Comparison of ENCODE assay signal across 1 cellular context in the genomic region with DNA sequence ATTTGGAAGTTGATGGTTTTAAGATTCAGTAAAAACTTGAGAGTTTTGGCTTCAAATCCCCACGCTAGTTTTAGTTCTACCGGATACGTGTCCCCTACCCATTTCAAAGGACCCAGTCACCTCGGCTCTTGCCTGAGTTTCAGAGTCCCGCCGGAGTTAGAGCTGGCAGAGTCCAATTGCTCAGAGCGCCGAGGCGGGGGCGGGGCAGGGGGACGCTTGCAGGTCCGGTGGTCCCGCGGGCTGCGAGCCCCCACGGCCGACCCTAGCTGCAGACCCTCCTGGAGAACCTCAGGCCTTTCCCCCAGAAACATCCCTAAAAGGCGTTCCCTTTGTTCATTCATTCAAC.
TF ChIP-seq lines count a peak whose summit lies in the region.

No MANE protein-coding gene starts in this region.

TF ChIP-seq in HepG2, 621 proteins besides CTCF, POLR2A, EP300 and RAD21 (continued from another document and continues in another):
- TF ChIP-seq GRHL1 (CRISPR knock-in tag; conservative IDR thresholded peaks at IDR 0.05) (no peak), REL (CRISPR knock-in tag; conservative IDR thresholded peaks at IDR 0.05) (no peak), SOX6 (IDR thresholded peaks at IDR 0.05) (no peak), SOX6 (CRISPR knock-in tag; IDR thresholded peaks at IDR 0.05) (no peak), ARID3A (IDR thresholded peaks at IDR 0.05; ENCODE audit: low read depth, low read length) (no peak), ZNF589 (CRISPR knock-in tag; conservative IDR thresholded peaks at IDR 0.05) (no peak), ZBTB20 (CRISPR knock-in tag; IDR thresholded peaks at IDR 0.05; ENCODE audit: borderline replicate concordance, low read depth) (no peak), NR0B2 (CRISPR knock-in tag; IDR thresholded peaks at IDR 0.05) (no peak), ZNF564 (CRISPR knock-in tag; IDR thresholded peaks at IDR 0.05) (no peak), MYC (CRISPR knock-in tag; IDR thresholded peaks at IDR 0.05; ENCODE audit: borderline replicate concordance) (no peak), TP53 (CRISPR knock-in tag; conservative IDR thresholded peaks at IDR 0.05) (no peak), ZNF616 (CRISPR knock-in tag; IDR thresholded peaks at IDR 0.05; ENCODE audit: low read depth) (no peak), SRSF4 (IDR thresholded peaks at IDR 0.05; ENCODE audit: low read depth, low read length, poor library complexity, severe bottlenecking) (no peak), CENPBD1 (CRISPR knock-in tag; IDR thresholded peaks at IDR 0.05; ENCODE audit: borderline replicate concordance, low read depth) (no peak), RFXAP (CRISPR knock-in tag; IDR thresholded peaks at IDR 0.05; ENCODE audit: borderline replicate concordance) (0 out of 2 replicates have a peak, but pooled peaks have one; percentile 34), PAF1 (CRISPR knock-in tag; IDR thresholded peaks at IDR 0.05) (no peak), MEIS1 (CRISPR knock-in tag; IDR thresholded peaks at IDR 0.05; ENCODE audit: borderline replicate concordance) (no peak), ZNF256 (CRISPR knock-in tag; conservative IDR thresholded peaks at IDR 0.05) (no peak), CSRNP2 (CRISPR knock-in tag; conservative IDR thresholded peaks at IDR 0.05; ENCODE audit: low read depth) (no peak), ISL2 (CRISPR knock-in tag; IDR thresholded peaks at IDR 0.05) (no peak), NFKB2 (CRISPR knock-in tag; IDR thresholded peaks at IDR 0.05; ENCODE audit: borderline replicate concordance) (no peak), ZNF329 (CRISPR knock-in tag; IDR thresholded peaks at IDR 0.05; ENCODE audit: low read depth) (no peak), HDAC1 (CRISPR knock-in tag; IDR thresholded peaks at IDR 0.05) (peak; percentile 4; the same call in 1 of the 2 replicates), GATAD2A (CRISPR knock-in tag; IDR thresholded peaks at IDR 0.05) (0 out of 2 replicates have a peak, but pooled peaks have one; percentile 12), GABPA (IDR thresholded peaks at IDR 0.05; ENCODE audit: low read depth, low read length) (peak; percentile 22; the same call in 1 of the 2 replicates), GABPA (CRISPR knock-in tag; IDR thresholded peaks at IDR 0.05; ENCODE audit: low read depth) (no peak), ZFP1 (CRISPR knock-in tag; IDR thresholded peaks at IDR 0.05) (no peak), ZFP36L1 (CRISPR knock-in tag; IDR thresholded peaks at IDR 0.05) (no peak), ZBTB7B (CRISPR knock-in tag; IDR thresholded peaks at IDR 0.05) (peak; percentile 96), TFE3 (CRISPR knock-in tag; IDR thresholded peaks at IDR 0.05) (0 out of 2 replicates have a peak, but pooled peaks have one; percentile 11), ARHGAP35 (CRISPR knock-in tag; IDR thresholded peaks at IDR 0.05; ENCODE audit: borderline replicate concordance) (no peak; the same call in 1 of the 2 replicates), FOXA1 (IDR thresholded peaks at IDR 0.05) (no peak), FOXA1 (CRISPR knock-in tag; IDR thresholded peaks at IDR 0.05) (no peak)
- TF ChIP-seq, protein P1, sequence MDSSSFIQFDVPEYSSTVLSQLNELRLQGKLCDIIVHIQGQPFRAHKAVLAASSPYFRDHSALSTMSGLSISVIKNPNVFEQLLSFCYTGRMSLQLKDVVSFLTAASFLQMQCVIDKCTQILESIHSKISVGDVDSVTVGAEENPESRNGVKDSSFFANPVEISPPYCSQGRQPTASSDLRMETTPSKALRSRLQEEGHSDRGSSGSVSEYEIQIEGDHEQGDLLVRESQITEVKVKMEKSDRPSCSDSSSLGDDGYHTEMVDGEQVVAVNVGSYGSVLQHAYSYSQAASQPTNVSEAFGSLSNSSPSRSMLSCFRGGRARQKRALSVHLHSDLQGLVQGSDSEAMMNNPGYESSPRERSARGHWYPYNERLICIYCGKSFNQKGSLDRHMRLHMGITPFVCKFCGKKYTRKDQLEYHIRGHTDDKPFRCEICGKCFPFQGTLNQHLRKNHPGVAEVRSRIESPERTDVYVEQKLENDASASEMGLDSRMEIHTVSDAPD (CRISPR knock-in tag; IDR thresholded peaks at IDR 0.05): no peak
- TF ChIP-seq, protein P2, sequence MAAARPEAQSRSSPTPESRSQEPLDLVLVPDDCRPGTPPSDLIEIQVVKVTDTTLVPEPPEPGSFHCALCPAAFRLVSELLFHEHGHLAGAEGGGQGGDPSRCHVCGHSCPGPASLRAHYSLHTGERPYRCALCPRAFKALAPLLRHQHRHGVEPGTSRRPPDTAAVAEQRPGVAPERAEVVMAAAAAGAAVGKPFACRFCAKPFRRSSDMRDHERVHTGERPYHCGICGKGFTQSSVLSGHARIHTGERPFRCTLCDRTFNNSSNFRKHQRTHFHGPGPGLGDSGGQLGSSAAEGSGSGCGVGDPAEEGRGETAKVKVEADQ (CRISPR knock-in tag; IDR thresholded peaks at IDR 0.05; ENCODE audit: borderline replicate concordance): no peak
- TF ChIP-seq, protein P3, sequence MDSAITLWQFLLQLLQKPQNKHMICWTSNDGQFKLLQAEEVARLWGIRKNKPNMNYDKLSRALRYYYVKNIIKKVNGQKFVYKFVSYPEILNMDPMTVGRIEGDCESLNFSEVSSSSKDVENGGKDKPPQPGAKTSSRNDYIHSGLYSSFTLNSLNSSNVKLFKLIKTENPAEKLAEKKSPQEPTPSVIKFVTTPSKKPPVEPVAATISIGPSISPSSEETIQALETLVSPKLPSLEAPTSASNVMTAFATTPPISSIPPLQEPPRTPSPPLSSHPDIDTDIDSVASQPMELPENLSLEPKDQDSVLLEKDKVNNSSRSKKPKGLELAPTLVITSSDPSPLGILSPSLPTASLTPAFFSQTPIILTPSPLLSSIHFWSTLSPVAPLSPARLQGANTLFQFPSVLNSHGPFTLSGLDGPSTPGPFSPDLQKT (CRISPR knock-in tag; IDR thresholded peaks at IDR 0.05; ENCODE audit: borderline replicate concordance): no peak
- TF ChIP-seq, protein P4, sequence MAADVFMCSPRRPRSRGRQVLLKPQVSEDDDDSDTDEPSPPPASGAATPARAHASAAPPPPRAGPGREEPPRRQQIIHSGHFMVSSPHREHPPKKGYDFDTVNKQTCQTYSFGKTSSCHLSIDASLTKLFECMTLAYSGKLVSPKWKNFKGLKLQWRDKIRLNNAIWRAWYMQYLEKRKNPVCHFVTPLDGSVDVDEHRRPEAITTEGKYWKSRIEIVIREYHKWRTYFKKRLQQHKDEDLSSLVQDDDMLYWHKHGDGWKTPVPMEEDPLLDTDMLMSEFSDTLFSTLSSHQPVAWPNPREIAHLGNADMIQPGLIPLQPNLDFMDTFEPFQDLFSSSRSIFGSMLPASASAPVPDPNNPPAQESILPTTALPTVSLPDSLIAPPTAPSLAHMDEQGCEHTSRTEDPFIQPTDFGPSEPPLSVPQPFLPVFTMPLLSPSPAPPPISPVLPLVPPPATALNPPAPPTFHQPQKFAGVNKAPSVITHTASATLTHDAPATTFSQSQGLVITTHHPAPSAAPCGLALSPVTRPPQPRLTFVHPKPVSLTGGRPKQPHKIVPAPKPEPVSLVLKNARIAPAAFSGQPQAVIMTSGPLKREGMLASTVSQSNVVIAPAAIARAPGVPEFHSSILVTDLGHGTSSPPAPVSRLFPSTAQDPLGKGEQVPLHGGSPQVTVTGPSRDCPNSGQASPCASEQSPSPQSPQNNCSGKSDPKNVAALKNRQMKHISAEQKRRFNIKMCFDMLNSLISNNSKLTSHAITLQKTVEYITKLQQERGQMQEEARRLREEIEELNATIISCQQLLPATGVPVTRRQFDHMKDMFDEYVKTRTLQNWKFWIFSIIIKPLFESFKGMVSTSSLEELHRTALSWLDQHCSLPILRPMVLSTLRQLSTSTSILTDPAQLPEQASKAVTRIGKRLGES (CRISPR knock-in tag; IDR thresholded peaks at IDR 0.05; ENCODE audit: borderline replicate concordance): no peak
- TF ChIP-seq, protein P5, sequence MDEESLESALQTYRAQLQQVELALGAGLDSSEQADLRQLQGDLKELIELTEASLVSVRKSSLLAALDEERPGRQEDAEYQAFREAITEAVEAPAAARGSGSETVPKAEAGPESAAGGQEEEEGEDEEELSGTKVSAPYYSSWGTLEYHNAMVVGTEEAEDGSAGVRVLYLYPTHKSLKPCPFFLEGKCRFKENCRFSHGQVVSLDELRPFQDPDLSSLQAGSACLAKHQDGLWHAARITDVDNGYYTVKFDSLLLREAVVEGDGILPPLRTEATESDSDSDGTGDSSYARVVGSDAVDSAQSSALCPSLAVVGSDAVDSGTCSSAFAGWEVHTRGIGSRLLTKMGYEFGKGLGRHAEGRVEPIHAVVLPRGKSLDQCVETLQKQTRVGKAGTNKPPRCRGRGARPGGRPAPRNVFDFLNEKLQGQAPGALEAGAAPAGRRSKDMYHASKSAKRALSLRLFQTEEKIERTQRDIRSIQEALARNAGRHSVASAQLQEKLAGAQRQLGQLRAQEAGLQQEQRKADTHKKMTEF (CRISPR knock-in tag; IDR thresholded peaks at IDR 0.05): peak; percentile 36; the same call in 1 of the 2 replicates
- TF ChIP-seq, protein P6, sequence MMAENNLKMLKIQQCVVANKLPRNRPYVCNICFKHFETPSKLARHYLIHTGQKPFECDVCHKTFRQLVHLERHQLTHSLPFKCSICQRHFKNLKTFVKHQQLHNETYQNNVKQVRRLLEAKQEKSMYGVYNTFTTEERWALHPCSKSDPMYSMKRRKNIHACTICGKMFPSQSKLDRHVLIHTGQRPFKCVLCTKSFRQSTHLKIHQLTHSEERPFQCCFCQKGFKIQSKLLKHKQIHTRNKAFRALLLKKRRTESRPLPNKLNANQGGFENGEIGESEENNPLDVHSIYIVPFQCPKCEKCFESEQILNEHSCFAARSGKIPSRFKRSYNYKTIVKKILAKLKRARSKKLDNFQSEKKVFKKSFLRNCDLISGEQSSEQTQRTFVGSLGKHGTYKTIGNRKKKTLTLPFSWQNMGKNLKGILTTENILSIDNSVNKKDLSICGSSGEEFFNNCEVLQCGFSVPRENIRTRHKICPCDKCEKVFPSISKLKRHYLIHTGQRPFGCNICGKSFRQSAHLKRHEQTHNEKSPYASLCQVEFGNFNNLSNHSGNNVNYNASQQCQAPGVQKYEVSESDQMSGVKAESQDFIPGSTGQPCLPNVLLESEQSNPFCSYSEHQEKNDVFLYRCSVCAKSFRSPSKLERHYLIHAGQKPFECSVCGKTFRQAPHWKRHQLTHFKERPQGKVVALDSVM (CRISPR knock-in tag; IDR thresholded peaks at IDR 0.05): no peak
